Comparison of ENCODE assay signal across 14 cellular contexts in the genomic region with DNA sequence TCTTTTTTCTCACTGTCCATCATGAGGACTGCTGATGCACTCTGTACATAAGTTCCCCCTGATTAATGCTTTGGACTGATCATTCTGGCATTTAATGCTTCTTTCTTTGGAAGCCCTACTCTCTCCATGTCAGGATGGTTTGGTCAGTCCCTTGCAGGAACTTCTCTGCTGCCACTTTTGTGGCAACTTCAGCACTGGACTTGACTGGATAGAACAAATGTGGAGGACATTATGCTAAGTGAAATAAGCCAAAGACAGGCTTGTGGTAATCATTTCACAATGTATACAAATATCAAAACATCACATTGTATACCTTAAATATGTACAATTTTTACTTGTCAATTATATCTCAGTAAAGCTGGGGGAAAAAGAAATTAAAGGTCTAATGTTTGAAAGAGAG. TPM values are rescaled to one million over a fixed set of nuclear protein-coding genes. Genes with fewer than 3 reads are reported as not detected.
A peak's percentile ranks its signal among the peaks of the same experiment; 100 is the strongest.
DNase-seq lines count a peak whose midpoint lies in the region; ATAC-seq and TF ChIP-seq lines count a peak whose summit lies in the region.
"Had no signal": no experiment of that assay in that cellular context is flagged by ENCODE, and none has a peak within 500 bp of the region (broad histone marks: within the 10 kb centered on the region; RNA-seq: fewer than 3 reads in every experiment).

No MANE protein-coding gene starts in this region.

- peak; percentile 31 for DNase-seq in activated CD4-positive, alpha-beta T cell treated with anti-CD3 and anti-CD28 coated beads, Interleukin-2, amount 10 ng/mL, durations not matched to agents 24 days and 14 days
- DNase-seq in activated CD4-positive, alpha-beta T cell treated with anti-CD3 and anti-CD28 coated beads for 48 hours: no peak
- no peak for DNase-seq in nephron progenitor cell
- no peak for DNase-seq in stimulated activated CD4-positive, alpha-beta T cell treated with anti-CD3 and anti-CD28 coated beads, Interleukin-12 subunit alpha, Interleukin-12 subunit beta, amount 100 ng/mL, for 4 hours
- DNase-seq: Caco-2; Calu3; CD4-positive, alpha-beta T cell; CD8-positive, alpha-beta T cell; DMS79 treated with DMSO at 0.1 percent for 48 hours; GF-D8 had no signal

- intact Hi-C loops in activated CD4-positive, alpha-beta T cell treated with anti-CD3 and anti-CD28 coated beads, Interleukin-2, amount 10 ng/mL, durations not matched to agents 24 days and 14 days (cut with micrococcal nuclease): no loop called here

- H3K4me3 Mint-ChIP-seq in activated CD4-positive, alpha-beta T cell treated with anti-CD3 and anti-CD28 coated beads, Interleukin-2, amount 10 ng/mL, durations not matched to agents 24 days and 14 days: no peak overlapping the region
- no peak overlapping the region for H3K4me3 Mint-ChIP-seq in nephron progenitor cell
- H3K4me3 Mint-ChIP-seq: B cell; CD4-positive, alpha-beta T cell; CD8-positive, alpha-beta T cell had no signal

- no peaks in the 10 kb centered on the region for H3K4me1 Mint-ChIP-seq in activated CD4-positive, alpha-beta T cell treated with anti-CD3 and anti-CD28 coated beads, Interleukin-2, amount 10 ng/mL, durations not matched to agents 24 days and 14 days
- no peaks in the 10 kb centered on the region for H3K4me1 Mint-ChIP-seq in nephron progenitor cell
- H3K4me1 Mint-ChIP-seq: B cell had no signal

- no peak for TF ChIP-seq RAD21 in Ishikawa (IDR thresholded peaks at IDR 0.05; ENCODE audit: low read depth)

- H3K36me3 Mint-ChIP-seq in activated CD4-positive, alpha-beta T cell treated with anti-CD3 and anti-CD28 coated beads, Interleukin-2, amount 10 ng/mL, durations not matched to agents 24 days and 14 days (ENCODE audit: low read depth): peaks cover 5% of the 10 kb centered on the region
- no peaks in the 10 kb centered on the region for H3K36me3 Mint-ChIP-seq in nephron progenitor cell (ENCODE audit: low read depth)

- H3K27me3 Mint-ChIP-seq in activated CD4-positive, alpha-beta T cell treated with anti-CD3 and anti-CD28 coated beads, Interleukin-2, amount 10 ng/mL, durations not matched to agents 24 days and 14 days: peaks cover 6% of the 10 kb centered on the region
- peaks cover 8% of the 10 kb centered on the region for H3K27me3 Mint-ChIP-seq in nephron progenitor cell (ENCODE audit: low read depth, poor library complexity)
- H3K27me3 Mint-ChIP-seq: B cell; CD4-positive, alpha-beta T cell had no signal

- no peak for ATAC-seq in GM21737 (IDR thresholded peaks at IDR 0.05; ENCODE audit: unreplicated experiment)
- ATAC-seq: A549; CD8-positive, alpha-beta T cell had no signal

- no peak overlapping the region for H3K27ac Mint-ChIP-seq in activated CD4-positive, alpha-beta T cell treated with anti-CD3 and anti-CD28 coated beads, Interleukin-2, amount 10 ng/mL, durations not matched to agents 24 days and 14 days
- peak overlapping the region; percentile 2 for H3K27ac Mint-ChIP-seq in nephron progenitor cell
- H3K27ac Mint-ChIP-seq: B cell; CD4-positive, alpha-beta T cell; CD8-positive, alpha-beta T cell had no signal

- H3K9me3 Mint-ChIP-seq in activated CD4-positive, alpha-beta T cell treated with anti-CD3 and anti-CD28 coated beads, Interleukin-2, amount 10 ng/mL, durations not matched to agents 24 days and 14 days: peaks cover 14% of the 10 kb centered on the region
- peaks cover 33% of the 10 kb centered on the region for H3K9me3 Mint-ChIP-seq in nephron progenitor cell

- no peak for TF ChIP-seq CTCF in nephron progenitor cell (IDR thresholded peaks at IDR 0.05)

- TF ChIP-seq EP300 in Ishikawa (IDR thresholded peaks at IDR 0.05; ENCODE audit: borderline replicate concordance): no peak

TF ChIP-seq in Ishikawa, 13 proteins besides CTCF, POLR2A, EP300 and RAD21:
- TF ChIP-seq CEBPB (IDR thresholded peaks at IDR 0.05): no peak
- TF ChIP-seq CREB1 (IDR thresholded peaks at IDR 0.05; ENCODE audit: low read depth): no peak
- TF ChIP-seq FOXM1 (IDR thresholded peaks at IDR 0.05; ENCODE audit: borderline replicate concordance, low read depth): no peak
- TF ChIP-seq, protein P1, sequence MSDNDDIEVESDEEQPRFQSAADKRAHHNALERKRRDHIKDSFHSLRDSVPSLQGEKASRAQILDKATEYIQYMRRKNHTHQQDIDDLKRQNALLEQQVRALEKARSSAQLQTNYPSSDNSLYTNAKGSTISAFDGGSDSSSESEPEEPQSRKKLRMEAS (IDR thresholded peaks at IDR 0.05): no peak
- TF ChIP-seq, protein P2, sequence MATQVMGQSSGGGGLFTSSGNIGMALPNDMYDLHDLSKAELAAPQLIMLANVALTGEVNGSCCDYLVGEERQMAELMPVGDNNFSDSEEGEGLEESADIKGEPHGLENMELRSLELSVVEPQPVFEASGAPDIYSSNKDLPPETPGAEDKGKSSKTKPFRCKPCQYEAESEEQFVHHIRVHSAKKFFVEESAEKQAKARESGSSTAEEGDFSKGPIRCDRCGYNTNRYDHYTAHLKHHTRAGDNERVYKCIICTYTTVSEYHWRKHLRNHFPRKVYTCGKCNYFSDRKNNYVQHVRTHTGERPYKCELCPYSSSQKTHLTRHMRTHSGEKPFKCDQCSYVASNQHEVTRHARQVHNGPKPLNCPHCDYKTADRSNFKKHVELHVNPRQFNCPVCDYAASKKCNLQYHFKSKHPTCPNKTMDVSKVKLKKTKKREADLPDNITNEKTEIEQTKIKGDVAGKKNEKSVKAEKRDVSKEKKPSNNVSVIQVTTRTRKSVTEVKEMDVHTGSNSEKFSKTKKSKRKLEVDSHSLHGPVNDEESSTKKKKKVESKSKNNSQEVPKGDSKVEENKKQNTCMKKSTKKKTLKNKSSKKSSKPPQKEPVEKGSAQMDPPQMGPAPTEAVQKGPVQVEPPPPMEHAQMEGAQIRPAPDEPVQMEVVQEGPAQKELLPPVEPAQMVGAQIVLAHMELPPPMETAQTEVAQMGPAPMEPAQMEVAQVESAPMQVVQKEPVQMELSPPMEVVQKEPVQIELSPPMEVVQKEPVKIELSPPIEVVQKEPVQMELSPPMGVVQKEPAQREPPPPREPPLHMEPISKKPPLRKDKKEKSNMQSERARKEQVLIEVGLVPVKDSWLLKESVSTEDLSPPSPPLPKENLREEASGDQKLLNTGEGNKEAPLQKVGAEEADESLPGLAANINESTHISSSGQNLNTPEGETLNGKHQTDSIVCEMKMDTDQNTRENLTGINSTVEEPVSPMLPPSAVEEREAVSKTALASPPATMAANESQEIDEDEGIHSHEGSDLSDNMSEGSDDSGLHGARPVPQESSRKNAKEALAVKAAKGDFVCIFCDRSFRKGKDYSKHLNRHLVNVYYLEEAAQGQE (IDR thresholded peaks at IDR 0.05; ENCODE audit: low read depth): peak; percentile 43; the same call in 1 of the 2 replicates
- TF ChIP-seq NFIC (IDR thresholded peaks at IDR 0.05): no peak
- TF ChIP-seq, protein P3, sequence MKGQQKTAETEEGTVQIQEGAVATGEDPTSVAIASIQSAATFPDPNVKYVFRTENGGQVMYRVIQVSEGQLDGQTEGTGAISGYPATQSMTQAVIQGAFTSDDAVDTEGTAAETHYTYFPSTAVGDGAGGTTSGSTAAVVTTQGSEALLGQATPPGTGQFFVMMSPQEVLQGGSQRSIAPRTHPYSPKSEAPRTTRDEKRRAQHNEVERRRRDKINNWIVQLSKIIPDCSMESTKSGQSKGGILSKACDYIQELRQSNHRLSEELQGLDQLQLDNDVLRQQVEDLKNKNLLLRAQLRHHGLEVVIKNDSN (IDR thresholded peaks at IDR 0.05): no peak
- TF ChIP-seq TEAD4 (IDR thresholded peaks at IDR 0.05): no peak
- no peak for TF ChIP-seq YY1 (IDR thresholded peaks at IDR 0.05; ENCODE audit: low read depth)

RNA-seq across cellular contexts. Expression of a gene that starts 12.2 kb away (rescaled TPM):
- 20.7 and 24.5 TPM in 2 replicates for total RNA-seq in activated CD4-positive, alpha-beta T cell treated with anti-CD3 and anti-CD28 coated beads, Interleukin-2, amount 10 ng/mL, durations not matched to agents 24 days and 14 days

RNA-seq across cellular contexts. Expression of a gene that starts 54.0 kb away (rescaled TPM):
- 59.4 and 61.6 TPM in 2 replicates for total RNA-seq in activated CD4-positive, alpha-beta T cell treated with anti-CD3 and anti-CD28 coated beads, Interleukin-2, amount 10 ng/mL, durations not matched to agents 24 days and 14 days
